16 cellular contexts compared by ENCODE assay signal in the genomic region with DNA sequence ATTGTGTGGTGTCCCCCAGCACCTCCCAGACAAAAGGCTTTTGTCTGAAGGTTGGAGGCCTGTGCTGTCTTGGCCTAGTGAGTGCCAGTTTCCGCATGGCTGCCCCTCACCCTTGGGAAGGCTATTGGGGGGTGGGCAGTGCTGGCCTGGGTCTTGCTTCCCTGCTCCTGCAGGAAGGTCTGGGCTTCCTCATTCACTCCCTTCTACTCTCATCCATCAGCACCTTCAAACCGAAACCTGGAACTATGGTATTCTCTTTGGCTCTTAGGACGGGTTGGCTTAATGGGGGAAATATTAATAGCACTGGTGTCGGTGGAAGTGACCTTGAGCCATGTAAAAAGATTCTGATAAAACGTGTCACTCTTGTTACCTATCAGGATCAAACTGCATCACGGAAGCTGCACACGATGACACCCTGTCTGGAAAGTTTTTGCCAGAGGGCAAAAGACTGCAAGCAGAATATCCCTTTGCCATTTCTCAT. TPM values are rescaled to one million over a fixed set of nuclear protein-coding genes. Genes with fewer than 3 reads are reported as not detected.
DNase-seq lines count a peak whose midpoint lies in the region; ATAC-seq and TF ChIP-seq lines count a peak whose summit lies in the region.
"Had no signal": no experiment of that assay in that cellular context is flagged by ENCODE, and none has a peak within 500 bp of the region (broad histone marks: within the 10 kb centered on the region; RNA-seq: fewer than 3 reads in every experiment).

No MANE protein-coding gene starts in this region.

- no peaks in the 10 kb centered on the region for H3K27me3 Mint-ChIP-seq in chondrocyte (ENCODE audit: low read depth)
- no peaks in the 10 kb centered on the region for H3K27me3 Mint-ChIP-seq in type B pancreatic cell

- peak overlapping the region in 7 of 11 experiments; percentile 4 to 87 (median 25); a peak in 7 of 22 replicates for H3K4me2 ChIP-seq in BLaER1 treated with 17β-estradiol and CSF1 and Interleukin-3, amounts not matched to agents 10 nM and 100 nM

- no peaks in the 10 kb centered on the region for H3K9me3 Mint-ChIP-seq in chondrocyte (ENCODE audit: low read depth)
- no peaks in the 10 kb centered on the region for H3K9me3 Mint-ChIP-seq in type B pancreatic cell
- H3K9me3 Mint-ChIP-seq: activated T-cell treated with anti-CD3 and anti-CD28 coated beads, Interleukin-2, amount 50 U/mL, for 72 hours had no signal

- peaks cover 39 to 70% (median 54%) of the 10 kb centered on the region in 10 experiments for H3K4me1 ChIP-seq in BLaER1 treated with 17β-estradiol and CSF1 and Interleukin-3, amounts not matched to agents 10 nM and 100 nM

- H3K27ac Mint-ChIP-seq in chondrocyte (ENCODE audit: unreplicated experiment) (peak overlapping the region; percentile 100), type B pancreatic cell (no peak overlapping the region)

- H3K36me3 ChIP-seq in BLaER1 treated with 17β-estradiol and CSF1 and Interleukin-3, amounts not matched to agents 10 nM and 100 nM, result no peaks in the 10 kb centered on the region

- H3K4me1 Mint-ChIP-seq in chondrocyte (ENCODE audit: low read depth) (peaks cover 49% of the 10 kb centered on the region), type B pancreatic cell (ENCODE audit: unreplicated experiment) (peaks cover 29% of the 10 kb centered on the region)

- H3K9me3 ChIP-seq in BLaER1 treated with 17β-estradiol and CSF1 and Interleukin-3, amounts not matched to agents 10 nM and 100 nM (replicated peaks in 1 of 11), result peaks cover 0 to 12% (median 0%) of the 10 kb centered on the region in 11 experiments; a peak in 7 of 22 replicates
- H3K9me3 ChIP-seq: mucosa of descending colon had no signal

- H4K20me1 ChIP-seq in BLaER1 treated with 17β-estradiol and CSF1 and Interleukin-3, amounts not matched to agents 10 nM and 100 nM, result no peaks in the 10 kb centered on the region

- H3K36me3 Mint-ChIP-seq in chondrocyte (ENCODE audit: low read depth) (no peaks in the 10 kb centered on the region), type B pancreatic cell (no peaks in the 10 kb centered on the region)

- no peak overlapping the region for H3K27ac ChIP-seq in BLaER1 treated with 17β-estradiol and CSF1 and Interleukin-3, amounts not matched to agents 10 nM and 100 nM
- H3K27ac ChIP-seq in layer of hippocampus (ENCODE audit: low read depth, low read length), result peak overlapping the region; percentile 92

- TF ChIP-seq CTCF in chondrocyte (IDR thresholded peaks at IDR 0.05) (no peak), type B pancreatic cell (conservative IDR thresholded peaks at IDR 0.05) (no peak), GM13976 (IDR thresholded peaks at IDR 0.05; ENCODE audit: borderline replicate concordance, control extremely low read depth, extremely low read depth, insufficient read depth, missing control alignments) (no peak)

- H3K9ac ChIP-seq in BLaER1 treated with 17β-estradiol and CSF1 and Interleukin-3, amounts not matched to agents 10 nM and 100 nM, result no peak overlapping the region

- ATAC-seq in HG02798 (IDR thresholded peaks at IDR 0.05; ENCODE audit: poor library complexity, unreplicated experiment), result no peak
- ATAC-seq: activated T-cell treated with anti-CD3 and anti-CD28 coated beads, Interleukin-2, amount 50 U/mL, for 72 hours had no signal

- in situ Hi-C loops in GM13976 (cut with MboI; ENCODE audit: low sequenced_read_pairs, unreplicated experiment), result loop anchor here (5.0 to 10.0 kb wide), 3 partner anchors 486 to 748 kb away; a partner anchor contains a TSS

- H3K4me3 Mint-ChIP-seq in chondrocyte (ENCODE audit: unreplicated experiment), result no peak overlapping the region
- H3K4me3 Mint-ChIP-seq in type B pancreatic cell, result no peak overlapping the region
- H3K4me3 Mint-ChIP-seq: activated T-cell treated with anti-CD3 and anti-CD28 coated beads, Interleukin-2, amount 50 U/mL, for 72 hours had no signal

- DNase-seq in chondrocyte (ENCODE audit: low spot score) (no peak), retina (peak; percentile 83), type B pancreatic cell (ENCODE audit: extremely low spot score, unreplicated experiment) (no peak), glomerular visceral epithelial cell (ENCODE audit: extremely low spot score) (no peak), GM13976 (ENCODE audit: low spot score) (no peak)
- DNase-seq: activated CD4-positive, alpha-beta T cell treated with anti-CD3 and anti-CD28 coated beads for 4 hours; activated T-cell treated with anti-CD3 and anti-CD28 coated beads, Interleukin-2, amount 50 U/mL, for 72 hours; GF-D8; NCI-H1092; SHP77 treated with DMSO at 0.1 percent for 48 hours; stimulated activated CD4-positive, alpha-beta T cell treated with anti-CD3 and anti-CD28 coated beads, Interleukin-2, amount 100 ng/mL, for 24 hours; T-helper 9 cell had no signal

- no peaks in the 10 kb centered on the region for H3K27me3 ChIP-seq in BLaER1 treated with 17β-estradiol and CSF1 and Interleukin-3, amounts not matched to agents 10 nM and 100 nM
- no peaks in the 10 kb centered on the region for H3K27me3 ChIP-seq in layer of hippocampus (ENCODE audit: control insufficient read depth, insufficient read depth, low read length)

- no peak overlapping the region for H3K4me3 ChIP-seq in BLaER1 treated with 17β-estradiol and CSF1 and Interleukin-3, amounts not matched to agents 10 nM and 100 nM
- H3K4me3 ChIP-seq: mucosa of descending colon had no signal

RNA-seq across cellular contexts. Expression of a gene that starts 34.0 kb away (rescaled TPM):
- 18.3 to 24.8 TPM (median 21.6 TPM) in 3 replicates for total RNA-seq in chondrocyte
- 17.8 and 18.7 TPM in 2 replicates for total RNA-seq in type B pancreatic cell (ENCODE audit: low replicate concordance)
